Comparison of ENCODE assay signal across 1 cellular context in genomic region chr1:207873055-207873890, GRCh38.
A peak's percentile ranks its signal among the peaks of the same experiment; 100 is the strongest.
TF ChIP-seq lines count a peak whose summit lies in the region.

No MANE protein-coding gene starts in this region.

TF ChIP-seq in K562, 482 proteins besides CTCF, POLR2A, EP300 and RAD21 (continued from another document and continues in another):
- no peak for TF ChIP-seq DLX4 (CRISPR knock-in tag; IDR thresholded peaks at IDR 0.05)
- TF ChIP-seq NR1H2 (CRISPR knock-in tag; IDR thresholded peaks at IDR 0.05): no peak
- TF ChIP-seq CREB1 (IDR thresholded peaks at IDR 0.05): no peak
- TF ChIP-seq CREB1 (CRISPR knock-in tag; IDR thresholded peaks at IDR 0.05): no peak
- no peak for TF ChIP-seq SAFB2 (IDR thresholded peaks at IDR 0.05; ENCODE audit: borderline replicate concordance, low read depth, low read length, severe bottlenecking)
- no peak for TF ChIP-seq TAF15 (IDR thresholded peaks at IDR 0.05; ENCODE audit: low read depth, low read length)
- no peak for TF ChIP-seq POLR2H (tag; IDR thresholded peaks at IDR 0.05; ENCODE audit: low read depth)
- TF ChIP-seq TCF3 (CRISPR knock-in tag; IDR thresholded peaks at IDR 0.05): peak; percentile 87
- peak; percentile 88 for TF ChIP-seq CBFA2T3 (IDR thresholded peaks at IDR 0.05)
- TF ChIP-seq ZC3H4 (CRISPR knock-in tag; IDR thresholded peaks at IDR 0.05; ENCODE audit: borderline replicate concordance): no peak
- no peak for TF ChIP-seq E2F8 (IDR thresholded peaks at IDR 0.05; ENCODE audit: low read depth, partially characterized antibody)
- TF ChIP-seq ZNF184 (CRISPR knock-in tag; IDR thresholded peaks at IDR 0.05): no peak
- TF ChIP-seq COPS2 (conservative IDR thresholded peaks at IDR 0.05): no peak
- no peak for TF ChIP-seq CBX8 (IDR thresholded peaks at IDR 0.05; ENCODE audit: borderline replicate concordance, extremely low read depth, low read depth, low read length, poor library complexity, severe bottlenecking)
- peak; percentile 23; the same call in 1 of the 2 replicates for TF ChIP-seq ZNF592 (IDR thresholded peaks at IDR 0.05)
- no peak for TF ChIP-seq ARID4B (CRISPR knock-in tag; IDR thresholded peaks at IDR 0.05)
- TF ChIP-seq XRCC5 (IDR thresholded peaks at IDR 0.05; ENCODE audit: low read depth, low read length): no peak
- TF ChIP-seq SP2 (IDR thresholded peaks at IDR 0.05; ENCODE audit: extremely low read depth, low read depth, low read length, poor library complexity, severe bottlenecking): no peak
- TF ChIP-seq CHD1 (IDR thresholded peaks at IDR 0.05; ENCODE audit: low read length): no peak
- TF ChIP-seq FUS (optimal IDR thresholded peaks at IDR 0.05; ENCODE audit: low read depth, low read length): no peak
- TF ChIP-seq POU5F1 (IDR thresholded peaks at IDR 0.05; ENCODE audit: borderline replicate concordance, low read depth, low read length, partially characterized antibody): no peak
- peak; percentile 30; the same call in 1 of the 2 replicates for TF ChIP-seq ZNF239 (CRISPR knock-in tag; IDR thresholded peaks at IDR 0.05)
- no peak for TF ChIP-seq FOS (IDR thresholded peaks at IDR 0.05; ENCODE audit: extremely low read depth, insufficient read length)
- TF ChIP-seq MGA (IDR thresholded peaks at IDR 0.05): no peak
- TF ChIP-seq ZBTB5 (IDR thresholded peaks at IDR 0.05): no peak
- TF ChIP-seq KDM2B (CRISPR knock-in tag; IDR thresholded peaks at IDR 0.05): no peak
- TF ChIP-seq HSF4 (CRISPR knock-in tag; IDR thresholded peaks at IDR 0.05; ENCODE audit: borderline replicate concordance): no peak
- no peak for TF ChIP-seq XRCC3 (IDR thresholded peaks at IDR 0.05)
- no peak for TF ChIP-seq TCF7L2 (IDR thresholded peaks at IDR 0.05; ENCODE audit: low read depth, low read length)
- no peak for TF ChIP-seq RBM25 (IDR thresholded peaks at IDR 0.05; ENCODE audit: low read depth, low read length, severe bottlenecking)
- no peak for TF ChIP-seq CGGBP1 (CRISPR knock-in tag; IDR thresholded peaks at IDR 0.05)
- no peak for TF ChIP-seq ZNF121 (CRISPR knock-in tag; conservative IDR thresholded peaks at IDR 0.05)
